13 cellular contexts compared by ENCODE assay signal in the genomic region with DNA sequence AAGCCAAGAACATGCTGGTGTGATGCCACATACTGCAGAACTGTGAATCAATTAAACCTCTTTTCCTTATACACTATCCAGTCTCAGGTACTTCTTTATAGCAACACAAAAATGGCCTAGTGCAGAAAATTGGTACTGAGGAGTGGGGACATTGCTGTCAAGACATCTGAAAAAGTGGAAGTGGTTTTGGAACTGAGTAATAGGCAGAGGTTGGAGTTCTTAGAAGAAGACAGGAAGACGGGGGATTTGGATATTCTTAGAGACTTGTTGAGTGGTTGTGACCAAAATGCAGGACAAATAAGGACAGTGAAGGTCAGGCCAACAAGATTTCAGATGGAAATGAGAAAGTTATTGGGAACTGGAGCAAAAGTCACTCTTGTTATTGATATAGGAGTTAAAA.
"Had no signal": no experiment of that assay in that cellular context is flagged by ENCODE, and none has a peak within 500 bp of the region (broad histone marks: within the 10 kb centered on the region; RNA-seq: fewer than 3 reads in every experiment).

No MANE protein-coding gene starts in this region.

- H3K36me3 Mint-ChIP-seq: naive B cell, type B pancreatic cell had no signal

- H3K27ac Mint-ChIP-seq: effector memory CD8-positive, alpha-beta T cell; naive B cell; type B pancreatic cell had no signal

- DNase-seq: effector memory CD8-positive, alpha-beta T cell; esophagus squamous epithelium; foreskin fibroblast; glutamatergic neuron; left colon; left ventricle myocardium superior; mesendoderm; naive B cell; posterior cingulate gyrus; stimulated activated naive CD4-positive, alpha-beta T cell had no signal

- H3K4me3 Mint-ChIP-seq: effector memory CD8-positive, alpha-beta T cell; type B pancreatic cell had no signal

- ATAC-seq: effector memory CD8-positive, alpha-beta T cell; gastroesophageal sphincter; left colon; left ventricle myocardium superior; sciatic nerve had no signal

- H3K4me1 Mint-ChIP-seq: naive B cell had no signal

- H3K9me3 Mint-ChIP-seq: type B pancreatic cell had no signal

- H3K27me3 Mint-ChIP-seq: effector memory CD8-positive, alpha-beta T cell; naive B cell; type B pancreatic cell had no signal
